8 cellular contexts compared by ENCODE assay signal in the genomic region with DNA sequence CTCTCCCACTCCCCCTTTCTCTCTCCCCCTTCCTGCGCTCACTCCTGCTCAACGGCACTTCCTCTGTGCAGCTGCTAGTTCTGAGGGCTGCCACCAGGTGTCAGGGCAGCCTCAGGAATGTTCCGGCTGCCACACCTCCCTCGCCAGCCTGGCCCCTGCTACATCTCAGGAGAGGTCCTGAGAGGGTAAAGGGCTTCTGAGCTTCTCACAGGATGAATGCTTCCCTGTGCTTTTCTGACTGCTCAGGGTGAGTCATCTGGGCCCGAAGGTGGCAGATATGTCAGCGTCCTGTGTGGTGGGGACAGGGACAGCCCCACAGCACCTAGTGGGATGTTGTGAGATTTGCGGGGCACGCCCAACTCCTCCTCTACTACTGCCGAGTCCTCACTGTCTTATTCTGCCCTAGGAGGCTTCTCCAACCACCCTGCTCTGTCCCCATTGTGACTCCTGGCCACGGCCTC. TPM values are rescaled to one million over a fixed set of nuclear protein-coding genes. Genes with fewer than 3 reads are reported as not detected.
DNase-seq lines count a peak whose midpoint lies in the region; ATAC-seq and TF ChIP-seq lines count a peak whose summit lies in the region.

No MANE protein-coding gene starts in this region.

- intact Hi-C loops in CD14-positive monocyte (cut with micrococcal nuclease), result loop anchor here in 1 of 2 donors (10.0 kb wide), 1 partner anchor 651 kb away; no protein-coding TSS in a partner anchor

- H3K4me1 ChIP-seq in liver (ENCODE audit: control insufficient read depth in 4 of 4, insufficient read depth in 4 of 4, low read length in 3 of 4), result no peaks in the 10 kb centered on the region

- H3K27me3 Mint-ChIP-seq in CD14-positive monocyte (ENCODE audit: low read depth in 3 of 3), result peaks cover 1 to 7% (median 5%) of the 10 kb centered on the region in 3 donors
- H3K27me3 Mint-ChIP-seq in central memory CD8-positive, alpha-beta T cell, result no peaks in the 10 kb centered on the region

- peak; percentile 90 to 94 for TF ChIP-seq RAD21 in liver (IDR thresholded peaks at IDR 0.05)

- H3K9me3 ChIP-seq in liver (ENCODE audit: control insufficient read depth in 4 of 4, low read length in 3 of 4), result no peaks in the 10 kb centered on the region

- H3K4me1 Mint-ChIP-seq in CD14-positive monocyte, result peaks cover 6% of the 10 kb centered on the region
- H3K4me1 Mint-ChIP-seq in central memory CD8-positive, alpha-beta T cell, result peaks cover 9% of the 10 kb centered on the region

- DNase-seq in CD14-positive monocyte (ENCODE audit: low spot score) (peak; percentile 58), NCI-H2196 (lab: John Stamatoyannopoulos, UW; ENCODE audit: unreplicated experiment) (peak; percentile 71)
- peak; percentile 55 for DNase-seq in activated CD4-positive, alpha-beta T cell treated with anti-CD3 and anti-CD28 coated beads for 1 hour
- DNase-seq in central memory CD8-positive, alpha-beta T cell (ENCODE audit: low spot score in 2 of 2), result peak; percentile 31 to 42
- DNase-seq in stimulated activated CD8-positive, alpha-beta memory T cell treated with anti-CD3 and anti-CD28 coated beads, Interleukin-12 subunit alpha, Interleukin-12 subunit beta, amount 100 ng/mL, for 24 hours (ENCODE audit: extremely low read depth), result peak; percentile 61

- no peak overlapping the region for H3K9ac ChIP-seq in liver (ENCODE audit: low read depth in 1 of 2, low read length in 2 of 2)

- peak; percentile 90 for ATAC-seq in GM19025 (IDR thresholded peaks at IDR 0.05; ENCODE audit: low read depth, unreplicated experiment)
- peak; percentile 89 for ATAC-seq in HG03135 (IDR thresholded peaks at IDR 0.05; ENCODE audit: unreplicated experiment)
- peak; percentile 82 for ATAC-seq in central memory CD8-positive, alpha-beta T cell (replicated peaks; ENCODE audit: extremely low read depth, poor library complexity, severe bottlenecking)

- peaks cover 0 to 14% (median 6%) of the 10 kb centered on the region in 4 donors for H3K36me3 ChIP-seq in liver (ENCODE audit: control insufficient read depth in 4 of 4, insufficient read depth in 3 of 4, low read depth in 1 of 4, low read length in 3 of 4)

- H3K36me3 Mint-ChIP-seq in CD14-positive monocyte, result peaks cover 19 to 23% of the 10 kb centered on the region in 2 donors
- peaks cover 13% of the 10 kb centered on the region for H3K36me3 Mint-ChIP-seq in central memory CD8-positive, alpha-beta T cell (ENCODE audit: insufficient read depth)

- no peak overlapping the region for H3K27ac Mint-ChIP-seq in CD14-positive monocyte
- H3K27ac Mint-ChIP-seq in central memory CD8-positive, alpha-beta T cell (ENCODE audit: low read depth), result no peak overlapping the region

- H3K4me3 Mint-ChIP-seq in CD14-positive monocyte, result no peak overlapping the region
- no peak overlapping the region for H3K4me3 Mint-ChIP-seq in central memory CD8-positive, alpha-beta T cell

- WGBS in liver, result 38% methylated on average over 10 of the region's 10 CpGs

- no peak overlapping the region for H3K27ac ChIP-seq in liver (ENCODE audit: low read depth in 1 of 2, low read length in 2 of 2)

- H3K27me3 ChIP-seq in liver (ENCODE audit: control insufficient read depth in 4 of 4, insufficient read depth in 4 of 4, low read length in 3 of 4), result no peaks in the 10 kb centered on the region

- no peak overlapping the region for H3K4me3 ChIP-seq in liver (ENCODE audit: low read depth in 1 of 3, low read length in 3 of 3)

- H3K9me3 Mint-ChIP-seq in CD14-positive monocyte, result no peaks in the 10 kb centered on the region
- H3K9me3 Mint-ChIP-seq in central memory CD8-positive, alpha-beta T cell, result no peaks in the 10 kb centered on the region

- TF ChIP-seq CTCF in CD14-positive monocyte (IDR thresholded peaks at IDR 0.05) (peak; percentile 88), liver (IDR thresholded peaks at IDR 0.05; ENCODE audit: low read depth, low read length, missing input control) (peak; percentile 78)

TF ChIP-seq in liver, 16 proteins besides CTCF, POLR2A, EP300 and RAD21:
- TF ChIP-seq FOXA2 (IDR thresholded peaks at IDR 0.05) (no peak), JUND (IDR thresholded peaks at IDR 0.05) (no peak), GABPA (IDR thresholded peaks at IDR 0.05 in 1 of 2, conservative IDR thresholded peaks at IDR 0.05 in 1 of 2) (no peak)
- TF ChIP-seq, protein P1, sequence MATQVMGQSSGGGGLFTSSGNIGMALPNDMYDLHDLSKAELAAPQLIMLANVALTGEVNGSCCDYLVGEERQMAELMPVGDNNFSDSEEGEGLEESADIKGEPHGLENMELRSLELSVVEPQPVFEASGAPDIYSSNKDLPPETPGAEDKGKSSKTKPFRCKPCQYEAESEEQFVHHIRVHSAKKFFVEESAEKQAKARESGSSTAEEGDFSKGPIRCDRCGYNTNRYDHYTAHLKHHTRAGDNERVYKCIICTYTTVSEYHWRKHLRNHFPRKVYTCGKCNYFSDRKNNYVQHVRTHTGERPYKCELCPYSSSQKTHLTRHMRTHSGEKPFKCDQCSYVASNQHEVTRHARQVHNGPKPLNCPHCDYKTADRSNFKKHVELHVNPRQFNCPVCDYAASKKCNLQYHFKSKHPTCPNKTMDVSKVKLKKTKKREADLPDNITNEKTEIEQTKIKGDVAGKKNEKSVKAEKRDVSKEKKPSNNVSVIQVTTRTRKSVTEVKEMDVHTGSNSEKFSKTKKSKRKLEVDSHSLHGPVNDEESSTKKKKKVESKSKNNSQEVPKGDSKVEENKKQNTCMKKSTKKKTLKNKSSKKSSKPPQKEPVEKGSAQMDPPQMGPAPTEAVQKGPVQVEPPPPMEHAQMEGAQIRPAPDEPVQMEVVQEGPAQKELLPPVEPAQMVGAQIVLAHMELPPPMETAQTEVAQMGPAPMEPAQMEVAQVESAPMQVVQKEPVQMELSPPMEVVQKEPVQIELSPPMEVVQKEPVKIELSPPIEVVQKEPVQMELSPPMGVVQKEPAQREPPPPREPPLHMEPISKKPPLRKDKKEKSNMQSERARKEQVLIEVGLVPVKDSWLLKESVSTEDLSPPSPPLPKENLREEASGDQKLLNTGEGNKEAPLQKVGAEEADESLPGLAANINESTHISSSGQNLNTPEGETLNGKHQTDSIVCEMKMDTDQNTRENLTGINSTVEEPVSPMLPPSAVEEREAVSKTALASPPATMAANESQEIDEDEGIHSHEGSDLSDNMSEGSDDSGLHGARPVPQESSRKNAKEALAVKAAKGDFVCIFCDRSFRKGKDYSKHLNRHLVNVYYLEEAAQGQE (IDR thresholded peaks at IDR 0.05), result no peak

RNA-seq across cellular contexts. Expression of gene PLEKHB2, which starts 49.0 kb away (rescaled TPM):
- polyA plus RNA-seq in CD14-positive monocyte, result 100 to 1,000 TPM; 146 to 172 TPM
- total RNA-seq in liver, result 10 to 100 TPM; 26.6 to 34.9 TPM
- polyA plus RNA-seq in liver, result 10 to 100 TPM in 1 of 2 donors, 1 to 10 TPM in 1; 8.6 to 11.0 TPM

RNA-seq across cellular contexts. Expression of gene POTEE, which starts 55.2 kb away (rescaled TPM):
- polyA plus RNA-seq in CD14-positive monocyte (under 1 TPM; 0.10 to 0.18 TPM), liver (under 1 TPM in 1 of 2 donors, not detected in 1; 0.07 TPM)
- total RNA-seq in liver, result not detected

Comparison
In these comparisons a context has a peak if more than half of its experiments do, and no peak if none do; other contexts are left out.
1. RNA of gene PLEKHB2, which starts 49.0 kb away (polyA plus RNA-seq): 146 to 172 TPM in CD14-positive monocyte; 8.6 to 11.0 TPM in liver; every median in the first group is over 10 times any median in the second.
2. Peak in every context shown above with its lines, with median percentiles within 50 percentile points of each other: DNase-seq and ATAC-seq.